In the genomic region with DNA sequence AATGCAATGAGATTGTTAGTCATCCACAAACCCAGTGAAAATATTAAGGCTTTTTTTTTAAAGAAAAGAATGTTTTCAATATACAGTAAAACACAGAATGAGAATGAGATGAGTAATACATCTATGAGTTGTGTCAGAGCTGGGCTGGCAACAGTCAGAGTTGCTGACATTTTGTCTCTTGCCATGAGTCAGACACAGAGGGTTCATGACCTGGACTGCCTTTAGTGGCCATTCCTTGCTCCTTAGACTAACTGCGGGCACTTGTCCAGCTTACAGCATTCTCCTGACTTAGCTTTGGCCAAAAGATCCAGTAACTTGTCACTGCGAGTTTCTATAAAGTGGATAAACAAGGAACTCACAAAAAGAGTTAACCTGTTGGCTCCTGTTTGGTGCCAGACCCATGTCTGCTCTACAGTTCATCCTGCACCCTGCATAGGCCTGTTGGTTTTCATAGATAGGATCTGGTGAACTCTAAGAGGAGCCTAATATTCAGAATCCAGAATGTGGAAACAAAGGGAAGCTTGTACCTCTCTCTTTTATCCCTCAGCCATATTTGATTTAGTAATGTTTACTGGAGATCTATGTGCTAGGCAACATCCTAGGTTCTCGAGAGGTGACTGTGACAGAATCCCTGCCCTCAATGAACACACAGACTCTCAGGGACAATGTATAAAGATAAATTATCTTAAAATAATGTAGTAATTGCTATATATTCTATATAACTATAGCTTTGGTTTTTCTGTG, we compare ENCODE assay signal across 9 cellular contexts.
A peak's percentile ranks its signal among the peaks of the same experiment; 100 is the strongest.
DNase-seq lines count a peak whose midpoint lies in the region; ATAC-seq and TF ChIP-seq lines count a peak whose summit lies in the region.
"Had no signal": no experiment of that assay in that cellular context is flagged by ENCODE, and none has a peak within 500 bp of the region (broad histone marks: within the 10 kb centered on the region; RNA-seq: fewer than 3 reads in every experiment).

No MANE protein-coding gene starts in this region.

- peak overlapping the region in 1 of 2 donors; percentile 13 for H3K27ac ChIP-seq in breast epithelium
- H3K27ac ChIP-seq in upper lobe of right lung, result no peak overlapping the region
- H3K27ac ChIP-seq in colonic mucosa, result no peak overlapping the region
- H3K27ac ChIP-seq in Karpas-422 (ENCODE audit: low read length), result no peak overlapping the region

- H4K20me1 ChIP-seq in Karpas-422 (ENCODE audit: insufficient read depth, low read depth, low read length), result no peaks in the 10 kb centered on the region

- no peaks in the 10 kb centered on the region for H3K27me3 ChIP-seq in breast epithelium
- H3K27me3 ChIP-seq in adipocyte (replicated peaks; ENCODE audit: control insufficient read depth, insufficient read depth, low read length), result no peaks in the 10 kb centered on the region
- no peaks in the 10 kb centered on the region for H3K27me3 ChIP-seq in upper lobe of right lung
- H3K27me3 ChIP-seq in colonic mucosa, result no peaks in the 10 kb centered on the region
- no peaks in the 10 kb centered on the region for H3K27me3 ChIP-seq in Karpas-422 (ENCODE audit: low read length)

- H3K9ac ChIP-seq in adipocyte (ENCODE audit: low read length) (no peak overlapping the region), colonic mucosa (ENCODE audit: low read depth in 2 of 2, low read length in 2 of 2) (no peak overlapping the region), Karpas-422 (ENCODE audit: low read length) (no peak overlapping the region)

- BruUV-seq in MCF 10A (replicated peaks; lab: Mats Ljungman, UMichigan), result no TSS peak

- TF ChIP-seq CTCF in MCF 10A (IDR thresholded peaks at IDR 0.05; ENCODE audit: unreplicated experiment) (no peak), breast epithelium (IDR thresholded peaks at IDR 0.05) (no peak), upper lobe of right lung (IDR thresholded peaks at IDR 0.05) (no peak), colonic mucosa (IDR thresholded peaks at IDR 0.05) (no peak)

- POLR2A ChIA-PET in MCF 10A (lab: Yijun Ruan, JAX), result interaction anchor here (1.3 to 2.1 kb wide), 2 partner anchors 13 to 16 kb away, joined by 3 to 9 read pairs; no protein-coding TSS in a partner anchor

- H3K27me3 Mint-ChIP-seq in MCF 10A (ENCODE audit: insufficient read depth, unreplicated experiment), result no peaks in the 10 kb centered on the region

- no peak overlapping the region for H3K4me2 ChIP-seq in Karpas-422 (ENCODE audit: low read depth, low read length, poor library complexity, severe bottlenecking)

- no peak for TF ChIP-seq POLR2A in breast epithelium (IDR thresholded peaks at IDR 0.05)

- no peak overlapping the region for H2AFZ ChIP-seq in Karpas-422 (ENCODE audit: low read length)

- H3K4me1 ChIP-seq in breast epithelium (no peaks in the 10 kb centered on the region), adipocyte (ENCODE audit: control insufficient read depth, insufficient read depth, low read length) (peaks cover 15% of the 10 kb centered on the region), upper lobe of right lung (no peaks in the 10 kb centered on the region), colonic mucosa (no peaks in the 10 kb centered on the region), Karpas-422 (ENCODE audit: low read length) (no peaks in the 10 kb centered on the region)

- peak overlapping the region; percentile 20 for H3K27ac Mint-ChIP-seq in MCF 10A (ENCODE audit: low read depth, unreplicated experiment)

- ATAC-seq in left cardiac atrium, result peak in 1 of 2 donors; percentile 93
- peak; percentile 25 for ATAC-seq in upper lobe of right lung

- H3K36me3 ChIP-seq in breast epithelium, result no peaks in the 10 kb centered on the region
- H3K36me3 ChIP-seq in adipocyte (ENCODE audit: control insufficient read depth, insufficient read depth, low read length, severe bottlenecking), result no peaks in the 10 kb centered on the region
- no peaks in the 10 kb centered on the region for H3K36me3 ChIP-seq in upper lobe of right lung
- no peaks in the 10 kb centered on the region for H3K36me3 ChIP-seq in colonic mucosa
- no peaks in the 10 kb centered on the region for H3K36me3 ChIP-seq in Karpas-422 (ENCODE audit: insufficient read depth, low read length)

- no peak overlapping the region for H3K4me3 Mint-ChIP-seq in MCF 10A (ENCODE audit: unreplicated experiment)

- H3K4me3 ChIP-seq in breast epithelium, result no peak overlapping the region
- no peak overlapping the region for H3K4me3 ChIP-seq in adipocyte (ENCODE audit: low read length)
- H3K4me3 ChIP-seq in upper lobe of right lung, result no peak overlapping the region
- H3K4me3 ChIP-seq in colonic mucosa, result no peak overlapping the region
- H3K4me3 ChIP-seq in Karpas-422 (ENCODE audit: low read length), result no peak overlapping the region

- no peaks in the 10 kb centered on the region for H3K9me3 Mint-ChIP-seq in MCF 10A (ENCODE audit: unreplicated experiment)

- H3K9me3 ChIP-seq in breast epithelium, result no peaks in the 10 kb centered on the region
- no peaks in the 10 kb centered on the region for H3K9me3 ChIP-seq in adipocyte (ENCODE audit: control insufficient read depth, low read length)
- no peaks in the 10 kb centered on the region for H3K9me3 ChIP-seq in upper lobe of right lung
- no peaks in the 10 kb centered on the region for H3K9me3 ChIP-seq in colonic mucosa
- peaks cover 7% of the 10 kb centered on the region for H3K9me3 ChIP-seq in Karpas-422 (ENCODE audit: low read length)

- DNase-seq in MCF 10A (ENCODE audit: unreplicated experiment), result peak; percentile 97
- DNase-seq in breast epithelium (ENCODE audit: low spot score in 2 of 2), result no peak
- DNase-seq in adipocyte (ENCODE audit: low read depth), result peak; percentile 94
- peak; percentile 68 for DNase-seq in left cardiac atrium
- DNase-seq in upper lobe of right lung, result no peak
- DNase-seq in colonic mucosa, result no peak
- no peak for DNase-seq in Karpas-422
- no peak for DNase-seq in DMS153 treated with DMSO at 0.1 percent for 48 hours (lab: John Stamatoyannopoulos, UW; ENCODE audit: unreplicated experiment)
- DNase-seq: activated CD4-positive, alpha-beta T cell treated with anti-CD3 and anti-CD28 coated beads for 4 hours had no signal

- no peaks in the 10 kb centered on the region for H3K36me3 Mint-ChIP-seq in MCF 10A (ENCODE audit: insufficient read depth, unreplicated experiment)

- CTCF ChIA-PET in MCF 10A (lab: Yijun Ruan, JAX), result no interaction called here

- no peaks in the 10 kb centered on the region for H3K79me2 ChIP-seq in Karpas-422 (ENCODE audit: low read length)

- intact Hi-C loops in MCF 10A (cut with micrococcal nuclease) (loop anchor here (2.0 kb wide), 1 partner anchor 49 kb away; no protein-coding TSS in a partner anchor), breast epithelium (cut with DNase I; ENCODE audit: low total_unique reads) (no loop called here), left cardiac atrium (cut with DNase I) (no loop called here), upper lobe of right lung (cut with DNase I) (no loop called here), colonic mucosa (cut with DNase I) (no loop called here)

- no peaks in the 10 kb centered on the region for H3K9me2 ChIP-seq in Karpas-422 (replicated peaks; ENCODE audit: insufficient read depth, low read length)

- no peaks in the 10 kb centered on the region for H3K4me1 Mint-ChIP-seq in MCF 10A (ENCODE audit: insufficient read depth, unreplicated experiment)

Comparison
In these comparisons a context has a peak if more than half of its experiments do, and no peak if none do; other contexts are left out.
1. DNase-seq: peak in MCF 10A (single experiment), adipocyte (single experiment) and left cardiac atrium (single experiment); none in breast epithelium (0 of 2), upper lobe of right lung (single experiment), colonic mucosa (single experiment), Karpas-422 (single experiment) and DMS153 treated with DMSO at 0.1 percent for 48 hours (single experiment).